In genomic region chr16:19555186-19555937, GRCh38 we compare ENCODE assay signal across 8 cellular contexts.
A peak's percentile ranks its signal among the peaks of the same experiment; 100 is the strongest.
DNase-seq lines count a peak whose midpoint lies in the region; ATAC-seq lines count a peak whose summit lies in the region.

Gene VPS35L (plus strand): TSS chr16:19555703. CDS start chr16:19555730, 27 bp downstream.

- ATAC-seq in GM19324 (IDR thresholded peaks at IDR 0.05; ENCODE audit: low FRiP score, unreplicated experiment) (peak; percentile 96), HG03469 (IDR thresholded peaks at IDR 0.05; ENCODE audit: unreplicated experiment) (peak; percentile 94)

- DNase-seq in C1 segment of cervical spinal cord (lab: John Stamatoyannopoulos, UW) (peak; percentile 80 to 100 (median 94)), NCI-H526 treated with DMSO at 0.1 percent for 48 hours (lab: John Stamatoyannopoulos, UW) (peak; percentile 90), cortex of kidney (lab: John Stamatoyannopoulos, UW) (peak; percentile 89), left kidney (ENCODE audit: low read depth, low spot score) (peak; percentile 99)
- peak; percentile 97 for DNase-seq in activated CD4-positive, alpha-beta T cell treated with anti-CD3 and anti-CD28 coated beads, Interleukin-2, amount 50 U/mL, for 1 hour
- DNase-seq in stimulated activated CD4-positive, alpha-beta T cell treated with anti-CD3 and anti-CD28 coated beads, Interleukin-2, amount 100 ng/mL, for 24 hours = peak; percentile 95 to 96

Comparison
In these comparisons a context has a peak if more than half of its experiments do, and no peak if none do; other contexts are left out.
1. Peak in every context shown above with its lines: DNase-seq and ATAC-seq.